ENCODE assay signal across 21 cellular contexts in genomic region chr18:70148039-70148438, GRCh38. TPM values are rescaled to one million over a fixed set of nuclear protein-coding genes. Genes with fewer than 3 reads are reported as not detected.
DNase-seq lines count a peak whose midpoint lies in the region; ATAC-seq, FAIRE-seq and TF ChIP-seq lines count a peak whose summit lies in the region.
"Had no signal": no experiment of that assay in that cellular context is flagged by ENCODE, and none has a peak within 500 bp of the region (broad histone marks: within the 10 kb centered on the region; RNA-seq: fewer than 3 reads in every experiment).

No MANE protein-coding gene starts in this region.

- H3K4me1 ChIP-seq in HepG2 (ENCODE audit: insufficient read depth, low read length): peaks cover 14% of the 10 kb centered on the region
- H3K4me1 ChIP-seq in right lobe of liver: no peaks in the 10 kb centered on the region

- H3K27me3 ChIP-seq in HepG2 (ENCODE audit: control insufficient read depth in 1 of 2, insufficient read depth in 2 of 2, low read length in 2 of 2) (no peaks in the 10 kb centered on the region), right lobe of liver (no peaks in the 10 kb centered on the region)

- no peaks in the 10 kb centered on the region for H3K79me2 ChIP-seq in HepG2 (ENCODE audit: insufficient read depth, low read length)

- no peak for TF ChIP-seq EP300 in HepG2 (IDR thresholded peaks at IDR 0.05; ENCODE audit: low read depth in 2 of 2, low read length in 2 of 2)
- TF ChIP-seq EP300 in HepG2 (CRISPR knock-in tag; IDR thresholded peaks at IDR 0.05; ENCODE audit: borderline replicate concordance): no peak

- H3K4me3 ChIP-seq in HepG2 (replicated peaks in 1 of 3; ENCODE audit: insufficient read depth in 1 of 3, low read depth in 2 of 3, low read length in 3 of 3): no peak overlapping the region
- no peak overlapping the region for H3K4me3 ChIP-seq in right lobe of liver
- no peak overlapping the region for H3K4me3 ChIP-seq in SK-N-MC
- H3K4me3 ChIP-seq: GM12878, GM23248 had no signal

- no peak for TF ChIP-seq RAD21 in HepG2 (CRISPR knock-in tag; IDR thresholded peaks at IDR 0.05)

- BruUV-seq in HepG2 (replicated peaks; lab: Mats Ljungman, UMichigan): no TSS peak

- ATAC-seq in HepG2 (no peak), right lobe of liver (no peak)
- ATAC-seq: GM12878, HCT116 had no signal

- intact Hi-C loops in HepG2 (cut with micrococcal nuclease; ENCODE audit: unreplicated experiment): no loop called here
- intact Hi-C loops in right lobe of liver (cut with DNase I): no loop called here

- H3K27ac ChIP-seq in HepG2 (ENCODE audit: extremely low read length, insufficient read depth, low read length) (no peak overlapping the region), right lobe of liver (no peak overlapping the region), SK-N-MC (0 out of 2 replicates have a peak overlapping the region, but pooled peaks have one; percentile 3)
- H3K27ac ChIP-seq: GM23248 had no signal

- no peak for TF ChIP-seq POLR2A in HepG2 (IDR thresholded peaks at IDR 0.05; ENCODE audit: insufficient read depth in 1 of 2, low read depth in 2 of 2, low read length in 2 of 2)
- no peak for TF ChIP-seq POLR2A in right lobe of liver (IDR thresholded peaks at IDR 0.05)

- H4K20me1 ChIP-seq in HepG2 (ENCODE audit: insufficient read depth, low read length): no peaks in the 10 kb centered on the region

- no peak for DNase-seq in HepG2 (ENCODE audit: low spot score)
- no peak for DNase-seq in right lobe of liver
- DNase-seq in SK-N-MC (ENCODE audit: low read depth, low spot score): no peak
- DNase-seq in myocyte (ENCODE audit: low read depth): peak; percentile 3
- DNase-seq in NCI-H2029 treated with DMSO at 0.1 percent for 48 hours (lab: John Stamatoyannopoulos, UW): no peak
- DNase-seq in HCEC 1CT: no peak
- DNase-seq in foreskin melanocyte: no peak
- DNase-seq: 8988T; C1 segment of cervical spinal cord; Calu3; CD4-positive, alpha-beta memory T cell; COR-L47; DMS53; DMS79 treated with DMSO at 0.1 percent for 48 hours; GM23248; H7 had no signal

- in situ Hi-C loops in HepG2 (cut with HindIII; ENCODE audit: extremely low pct_ligation_motif_present, low pct_unique_long_range_greater_than_20kb): no loop called here

- no peak overlapping the region for H2AFZ ChIP-seq in HepG2 (ENCODE audit: low read length)
- H2AFZ ChIP-seq: GM23248 had no signal

- TF ChIP-seq CTCF in HepG2 (CRISPR knock-in tag; IDR thresholded peaks at IDR 0.05): no peak
- TF ChIP-seq CTCF in right lobe of liver (IDR thresholded peaks at IDR 0.05): no peak

- POLR2A ChIA-PET in HepG2 (lab: Yijun Ruan, JAX): no interaction called here

- WGBS in HepG2 (ENCODE audit: low lambda C conversion rate): 0% methylated on average over 1 of the region's 1 CpG
- 15% methylated on average over 1 of the region's 1 CpG for WGBS in right lobe of liver (ENCODE audit: insufficient coverage, low coverage, low lambda C conversion rate, missing lambda C conversion rate)

- H3K9me3 ChIP-seq in HepG2 (ENCODE audit: low read length): no peaks in the 10 kb centered on the region
- no peaks in the 10 kb centered on the region for H3K9me3 ChIP-seq in right lobe of liver
- no peaks in the 10 kb centered on the region for H3K9me3 ChIP-seq in SK-N-MC (ENCODE audit: low read depth, low read length)

- peaks cover 1 to 23% of the 10 kb centered on the region in 2 experiments; a peak in 2 of 5 replicates for H3K36me3 ChIP-seq in HepG2 (replicated peaks in 1 of 2; ENCODE audit: control insufficient read depth in 1 of 2, insufficient read depth in 2 of 2, low read length in 2 of 2)
- peaks cover 0 to 5% (median 0%) of the 10 kb centered on the region in 4 donors for H3K36me3 ChIP-seq in right lobe of liver
- peaks cover 8% of the 10 kb centered on the region for H3K36me3 ChIP-seq in SK-N-MC (ENCODE audit: insufficient read depth, low read length)

- H3K4me2 ChIP-seq in HepG2 (ENCODE audit: low read depth, low read length): no peak overlapping the region

- no peak for FAIRE-seq in HepG2 (lab: Jason Lieb, UNC)
- FAIRE-seq: G401.6, GM12878, GM19239, H1 had no signal

- H3K9ac ChIP-seq in HepG2 (ENCODE audit: insufficient read depth, low read depth, low read length) (no peak overlapping the region), SK-N-MC (ENCODE audit: insufficient read length) (no peak overlapping the region)
- H3K9ac ChIP-seq: GM23248 had no signal

- CTCF ChIA-PET in HepG2 (lab: Yijun Ruan, JAX; ENCODE audit: low intra/inter-chr PET ratio, low total read pairs): no interaction called here

TF ChIP-seq in HepG2, 621 proteins besides CTCF, POLR2A, EP300 and RAD21:
- TF ChIP-seq MAFF (IDR thresholded peaks at IDR 0.05; ENCODE audit: low read depth, low read length): 0 out of 2 replicates have a peak, but pooled peaks have one; percentile 24
- TF ChIP-seq ZFP36 (IDR thresholded peaks at IDR 0.05; ENCODE audit: borderline replicate concordance, low read depth, low read length, partially characterized antibody): no peak
- no peak for TF ChIP-seq MLXIP (CRISPR knock-in tag; IDR thresholded peaks at IDR 0.05; ENCODE audit: borderline replicate concordance)
- TF ChIP-seq, protein P1, sequence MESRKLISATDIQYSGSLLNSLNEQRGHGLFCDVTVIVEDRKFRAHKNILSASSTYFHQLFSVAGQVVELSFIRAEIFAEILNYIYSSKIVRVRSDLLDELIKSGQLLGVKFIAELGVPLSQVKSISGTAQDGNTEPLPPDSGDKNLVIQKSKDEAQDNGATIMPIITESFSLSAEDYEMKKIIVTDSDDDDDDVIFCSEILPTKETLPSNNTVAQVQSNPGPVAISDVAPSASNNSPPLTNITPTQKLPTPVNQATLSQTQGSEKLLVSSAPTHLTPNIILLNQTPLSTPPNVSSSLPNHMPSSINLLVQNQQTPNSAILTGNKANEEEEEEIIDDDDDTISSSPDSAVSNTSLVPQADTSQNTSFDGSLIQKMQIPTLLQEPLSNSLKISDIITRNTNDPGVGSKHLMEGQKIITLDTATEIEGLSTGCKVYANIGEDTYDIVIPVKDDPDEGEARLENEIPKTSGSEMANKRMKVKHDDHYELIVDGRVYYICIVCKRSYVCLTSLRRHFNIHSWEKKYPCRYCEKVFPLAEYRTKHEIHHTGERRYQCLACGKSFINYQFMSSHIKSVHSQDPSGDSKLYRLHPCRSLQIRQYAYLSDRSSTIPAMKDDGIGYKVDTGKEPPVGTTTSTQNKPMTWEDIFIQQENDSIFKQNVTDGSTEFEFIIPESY (CRISPR knock-in tag; IDR thresholded peaks at IDR 0.05): no peak
- TF ChIP-seq IRX3 (CRISPR knock-in tag; IDR thresholded peaks at IDR 0.05; ENCODE audit: borderline replicate concordance, low read depth): no peak
- TF ChIP-seq MAFK (conservative IDR thresholded peaks at IDR 0.05 in 1 of 2, IDR thresholded peaks at IDR 0.05 in 1 of 2; ENCODE audit: low read length in 2 of 2): peak in 1 of 2 experiments; percentile 56; a peak in 2 of 4 replicates

RNA-seq across cellular contexts. Expression of gene RTTN, which starts 57.4 kb away (rescaled TPM):
- 12.5 and 18.7 TPM in 2 replicates for total RNA-seq in HepG2 (2016; rRNA removed; fragmentation: Illumina TruSeq; extraction: Trizol)
- 15.8 and 24.3 TPM in 2 replicates for total RNA-seq in HepG2 (2016; cell fraction: cytosol; rRNA removed; fragmentation: Illumina TruSeq; extraction: Trizol; ENCODE audit: low read depth)
- 11.4 and 18.6 TPM in 2 replicates for total RNA-seq in HepG2 (2016; cell fraction: insoluble cytoplasmic fraction; rRNA removed; fragmentation: Illumina TruSeq; extraction: Trizol)
- 9.9 and 11.5 TPM in 2 replicates for total RNA-seq in HepG2 (2016; cell fraction: membrane; rRNA removed; fragmentation: Illumina TruSeq; extraction: Trizol)
- total RNA-seq in HepG2 (2016; cell fraction: nucleus; rRNA removed; fragmentation: Illumina TruSeq; extraction: Trizol): 69.6 and 74.0 TPM in 2 replicates
- 3.4 and 5.4 TPM in 2 replicates for polyA plus RNA-seq in HepG2 (2011; rRNA removed)
- polyA plus RNA-seq in HepG2 (2011; cell fraction: cytosol; rRNA removed): 1.8 and 2.0 TPM in 2 replicates
- 8.1 and 9.1 TPM in 2 replicates for polyA plus RNA-seq in HepG2 (2011; cell fraction: nucleus; rRNA removed)
- 3.8 and 4.5 TPM in 2 replicates for polyA plus RNA-seq in HepG2 (2012)
- 1.0 and 1.1 TPM in 2 replicates for polyA plus RNA-seq in HepG2 (2016; cell fraction: cytosol; fragmentation: Illumina TruSeq; extraction: Trizol; ENCODE audit: low read depth)
- polyA plus RNA-seq in HepG2 (2016; cell fraction: insoluble cytoplasmic fraction; fragmentation: Illumina TruSeq; extraction: Trizol; ENCODE audit: low read depth): 5.4 and 7.2 TPM in 2 replicates
- 1.6 and 1.9 TPM in 2 replicates for polyA plus RNA-seq in HepG2 (2016; cell fraction: membrane; fragmentation: Illumina TruSeq; extraction: Trizol; ENCODE audit: low read depth)
- 14.8 and 16.8 TPM in 2 replicates for polyA plus RNA-seq in HepG2 (2016; cell fraction: nucleus; fragmentation: Illumina TruSeq; extraction: Trizol; ENCODE audit: insufficient read depth, low read depth)
- polyA minus RNA-seq in HepG2 (2011; rRNA and poly(A)+ RNA removed; ENCODE audit: low replicate concordance): 18.4 and 41.1 TPM in 2 replicates
- 4.4 and 5.3 TPM in 2 replicates for polyA minus RNA-seq in HepG2 (2011; cell fraction: cytosol; rRNA and poly(A)+ RNA removed)
- polyA minus RNA-seq in HepG2 (2011; cell fraction: nucleus; rRNA and poly(A)+ RNA removed): 117 and 137 TPM in 2 replicates
- 1 to 10 TPM; 2.3 to 7.4 (median 6.5) TPM for total RNA-seq in right lobe of liver
- 9.4 and 16.2 TPM in 2 replicates for total RNA-seq in myocyte
- 4.4 TPM for polyA plus RNA-seq in myocyte (2012)
